36 cellular contexts compared by ENCODE assay signal in the genomic region with DNA sequence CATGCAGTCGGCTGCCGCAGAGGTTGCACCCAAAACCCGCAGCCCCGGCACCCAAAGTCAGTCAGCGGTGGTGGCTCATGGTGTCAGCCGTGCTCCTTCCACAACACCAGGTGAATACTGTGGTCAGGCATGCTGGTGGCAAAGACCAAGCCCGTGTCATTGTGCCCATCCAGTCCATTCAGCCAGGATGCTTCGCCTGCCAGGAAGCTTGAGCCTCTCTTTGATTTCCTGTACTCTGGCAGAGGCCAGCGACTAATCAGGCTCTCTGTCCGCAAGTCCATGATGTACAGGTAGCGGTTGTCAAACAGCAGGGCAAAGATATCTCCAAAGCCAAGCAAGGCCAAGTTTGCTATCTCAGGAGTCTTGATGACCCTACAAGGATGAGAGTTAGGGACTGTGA.
"Had no signal": no experiment of that assay in that cellular context is flagged by ENCODE, and none has a peak within 500 bp of the region (broad histone marks: within the 10 kb centered on the region; RNA-seq: fewer than 3 reads in every experiment).

No MANE protein-coding gene starts in this region.

- H3K27ac ChIP-seq: adrenal gland, body of pancreas, brain microvascular endothelial cell, breast epithelium, VCaP had no signal

- H3K27me3 ChIP-seq: adrenal gland, body of pancreas, brain microvascular endothelial cell, breast epithelium had no signal

- H3K4me1 Mint-ChIP-seq: activated B cell treated with CpG ODN at 0.5 μM for 24 hours had no signal

- H3K9me3 ChIP-seq: adrenal gland, body of pancreas, breast epithelium had no signal

- H3K27me3 Mint-ChIP-seq: activated B cell treated with CpG ODN at 0.5 μM for 24 hours; activated CD4-positive, alpha-beta memory T cell treated with anti-CD3 and anti-CD28 coated beads for 36 hours; activated CD4-positive, alpha-beta T cell treated with anti-CD3 and anti-CD28 coated beads, Interleukin-2, amount 10 ng/mL, durations not matched to agents 24 days and 14 days; activated CD8-positive, alpha-beta T cell treated with anti-CD3 and anti-CD28 coated beads for 36 hours; activated naive CD8-positive, alpha-beta T cell treated with anti-CD3 and anti-CD28 coated beads for 36 hours; activated T-helper 17 cell treated with anti-CD3 and anti-CD28 coated beads, Interleukin-2, amount 50 U/mL, for 72 hours had no signal

- H3K27ac Mint-ChIP-seq: activated B cell treated with CpG ODN at 0.5 μM for 24 hours; activated CD4-positive, alpha-beta memory T cell treated with anti-CD3 and anti-CD28 coated beads for 36 hours; activated CD4-positive, alpha-beta T cell treated with anti-CD3 and anti-CD28 coated beads, Interleukin-2, amount 10 ng/mL, durations not matched to agents 24 days and 14 days; activated CD8-positive, alpha-beta T cell treated with anti-CD3 and anti-CD28 coated beads for 36 hours; activated naive CD4-positive, alpha-beta T cell treated with anti-CD3 and anti-CD28 coated beads for 36 hours; activated naive CD8-positive, alpha-beta T cell treated with anti-CD3 and anti-CD28 coated beads for 36 hours; activated T-cell treated with anti-CD3 and anti-CD28 coated beads, Interleukin-2, amount 50 U/mL, for 72 hours; activated T-helper 1 cell treated with anti-CD3 and anti-CD28 coated beads, Interleukin-12 subunit alpha, Interleukin-12 subunit beta, Interleukin-2, Interleukin-4 antibody, amounts not matched to agents 30 ng/mL and 10 ng/mL and 1 ng/mL, durations not matched to agents 14 hours and 24 hours and 36 hours; activated T-helper 17 cell treated with anti-CD3 and anti-CD28 coated beads, Interleukin-2, amount 50 U/mL, for 72 hours; T-helper 1 cell treated with Interleukin-12 subunit alpha and Interleukin-12 subunit beta and Interleukin-4 antibody, amounts not matched to agents 30 μg/mL and 1 μg/mL, for 36 hours; T-helper 2 cell treated with Interferon-gamma antibody and Interleukin-4, amounts not matched to agents 5 μg/mL and 100 μg/mL, for 36 hours had no signal

- H3K4me3 ChIP-seq: adrenal gland, body of pancreas, breast epithelium had no signal

- ATAC-seq: activated CD8-positive, alpha-beta T cell treated with anti-CD3 and anti-CD28 coated beads for 36 hours; activated naive CD4-positive, alpha-beta T cell treated with anti-CD3 and anti-CD28 coated beads, Interleukin-2, amount 50 U/mL, for 72 hours; activated T-cell treated with anti-CD3 and anti-CD28 coated beads, Interleukin-2, amount 50 U/mL, for 4 hours; activated T-cell treated with anti-CD3 and anti-CD28 coated beads, Interleukin-2, amount 50 U/mL, for 72 hours; activated T-helper 17 cell treated with anti-CD3 and anti-CD28 coated beads, Interleukin-2, amount 50 U/mL, for 72 hours; body of pancreas had no signal

- H3K9me3 Mint-ChIP-seq: activated B cell treated with CpG ODN at 0.5 μM for 24 hours; activated CD4-positive, alpha-beta memory T cell treated with anti-CD3 and anti-CD28 coated beads for 36 hours; activated CD4-positive, alpha-beta T cell treated with anti-CD3 and anti-CD28 coated beads, Interleukin-2, amount 10 ng/mL, durations not matched to agents 24 days and 14 days; activated CD8-positive, alpha-beta T cell treated with anti-CD3 and anti-CD28 coated beads for 36 hours; activated naive CD4-positive, alpha-beta T cell treated with anti-CD3 and anti-CD28 coated beads for 36 hours; activated naive CD4-positive, alpha-beta T cell treated with anti-CD3 and anti-CD28 coated beads, Interleukin-2, amount 50 U/mL, for 72 hours; activated naive CD8-positive, alpha-beta T cell treated with anti-CD3 and anti-CD28 coated beads for 36 hours; activated T-cell treated with anti-CD3 and anti-CD28 coated beads, Interleukin-2, amount 50 U/mL, for 4 hours; activated T-cell treated with anti-CD3 and anti-CD28 coated beads, Interleukin-2, amount 50 U/mL, for 72 hours; activated T-helper 1 cell treated with anti-CD3 and anti-CD28 coated beads, Interleukin-12 subunit alpha, Interleukin-12 subunit beta, Interleukin-2, Interleukin-4 antibody, amounts not matched to agents 30 ng/mL and 10 ng/mL and 1 ng/mL, durations not matched to agents 14 hours and 24 hours and 36 hours; activated T-helper 17 cell treated with anti-CD3 and anti-CD28 coated beads, Interleukin-2, amount 50 U/mL, for 72 hours; T-helper 1 cell treated with Interleukin-12 subunit alpha and Interleukin-12 subunit beta and Interleukin-4 antibody, amounts not matched to agents 30 μg/mL and 1 μg/mL, for 36 hours; T-helper 2 cell treated with Interferon-gamma antibody and Interleukin-4, amounts not matched to agents 5 μg/mL and 100 μg/mL, for 36 hours had no signal

- H3K4me1 ChIP-seq: body of pancreas, breast epithelium had no signal

- H3K4me3 Mint-ChIP-seq: activated B cell treated with CpG ODN at 0.5 μM for 24 hours; activated CD4-positive, alpha-beta memory T cell treated with anti-CD3 and anti-CD28 coated beads for 36 hours; activated CD4-positive, alpha-beta T cell treated with anti-CD3 and anti-CD28 coated beads, Interleukin-2, amount 10 ng/mL, durations not matched to agents 24 days and 14 days; activated CD8-positive, alpha-beta T cell treated with anti-CD3 and anti-CD28 coated beads for 36 hours; activated naive CD4-positive, alpha-beta T cell treated with anti-CD3 and anti-CD28 coated beads for 36 hours; activated naive CD8-positive, alpha-beta T cell treated with anti-CD3 and anti-CD28 coated beads for 36 hours; activated T-cell treated with anti-CD3 and anti-CD28 coated beads, Interleukin-2, amount 50 U/mL, for 4 hours; activated T-cell treated with anti-CD3 and anti-CD28 coated beads, Interleukin-2, amount 50 U/mL, for 72 hours; activated T-helper 1 cell treated with anti-CD3 and anti-CD28 coated beads, Interleukin-12 subunit alpha, Interleukin-12 subunit beta, Interleukin-2, Interleukin-4 antibody, amounts not matched to agents 30 ng/mL and 10 ng/mL and 1 ng/mL, durations not matched to agents 14 hours and 24 hours and 36 hours; activated T-helper 17 cell treated with anti-CD3 and anti-CD28 coated beads, Interleukin-2, amount 50 U/mL, for 72 hours; T-helper 1 cell treated with Interleukin-12 subunit alpha and Interleukin-12 subunit beta and Interleukin-4 antibody, amounts not matched to agents 30 μg/mL and 1 μg/mL, for 36 hours; T-helper 2 cell treated with Interferon-gamma antibody and Interleukin-4, amounts not matched to agents 5 μg/mL and 100 μg/mL, for 36 hours had no signal

- DNase-seq: activated B cell treated with CpG ODN at 0.5 μM for 24 hours; activated CD4-positive, alpha-beta memory T cell treated with anti-CD3 and anti-CD28 coated beads for 36 hours; activated CD4-positive, alpha-beta T cell treated with anti-CD3 and anti-CD28 coated beads for 4 hours; activated CD4-positive, alpha-beta T cell treated with anti-CD3 and anti-CD28 coated beads, Interleukin-2, amount 10 ng/mL, durations not matched to agents 24 days and 14 days; activated CD4-positive, alpha-beta T cell treated with anti-CD3 and anti-CD28 coated beads, Interleukin-2, amount 50 U/mL, for 1 hour; activated CD4-positive, alpha-beta T cell treated with anti-CD3 and anti-CD28 coated beads, Interleukin-2, amount 50 U/mL, for 4 hours; activated CD4-positive, CD25-positive, alpha-beta regulatory T cell treated with anti-CD3 and anti-CD28 coated beads, Interleukin-2, amount 50 U/mL, for 72 hours; activated CD8-positive, alpha-beta memory T cell treated with anti-CD3 and anti-CD28 coated beads, Interleukin-2, amount 50 U/mL, for 4 hours; activated CD8-positive, alpha-beta T cell treated with anti-CD3 and anti-CD28 coated beads for 36 hours; activated effector memory CD4-positive, alpha-beta T cell treated with anti-CD3 and anti-CD28 coated beads, Interleukin-2, amount 50 U/mL, for 16 hours; activated gamma-delta T cell treated with Interleukin-2 at 50 U/mL for 16 hours; activated naive CD4-positive, alpha-beta T cell; activated naive CD4-positive, alpha-beta T cell treated with anti-CD3 and anti-CD28 coated beads for 36 hours; activated naive CD4-positive, alpha-beta T cell treated with anti-CD3 and anti-CD28 coated beads, Interleukin-2, amount 50 U/mL, for 16 hours; activated naive CD8-positive, alpha-beta T cell treated with anti-CD3 and anti-CD28 coated beads for 36 hours; activated T-cell treated with anti-CD3 and anti-CD28 coated beads for 4 hours; activated T-cell treated with anti-CD3 and anti-CD28 coated beads, Interleukin-2, amount 50 U/mL, for 1 hour; activated T-cell treated with anti-CD3 and anti-CD28 coated beads, Interleukin-2, amount 50 U/mL, for 4 hours; activated T-cell treated with anti-CD3 and anti-CD28 coated beads, Interleukin-2, amount 50 U/mL, for 72 hours; adrenal gland; amniotic stem cell; aorta; body of pancreas; brain microvascular endothelial cell; central memory CD4-positive, alpha-beta T cell; cerebellar nuclear complex; T-helper 1 cell; T-helper 2 cell; T-helper 9 cell had no signal
